10 cellular contexts compared by ENCODE assay signal in genomic region chr7:104982308-104982755, GRCh38. TPM values are rescaled to one million over a fixed set of nuclear protein-coding genes. Genes with fewer than 3 reads are reported as not detected.
DNase-seq lines count a peak whose midpoint lies in the region; ATAC-seq and TF ChIP-seq lines count a peak whose summit lies in the region.
"Had no signal": no experiment of that assay in that cellular context is flagged by ENCODE, and none has a peak within 500 bp of the region (broad histone marks: within the 10 kb centered on the region; RNA-seq: fewer than 3 reads in every experiment).

No MANE protein-coding gene starts in this region.

- H3K27ac ChIP-seq in HCT116 (ENCODE audit: low read depth, low read length) (no peak overlapping the region), SK-N-MC (peak overlapping the region; percentile 51), esophagus squamous epithelium (peak overlapping the region; percentile 95 to 99 (median 98)), skeletal muscle tissue (ENCODE audit: low read depth, low read length) (peak overlapping the region; percentile 96)

- H3K4me3 ChIP-seq in HCT116 (replicated peaks in 1 of 2; ENCODE audit: low read depth in 1 of 2, low read length in 2 of 2) (no peak overlapping the region; a peak in 1 of 4 replicates), SK-N-MC (peak overlapping the region; percentile 72), esophagus squamous epithelium (no peak overlapping the region), skeletal muscle tissue (ENCODE audit: low read length in 3 of 3) (peak overlapping the region in 1 of 3 donors; percentile 73)

- no peak for ATAC-seq in HCT116
- ATAC-seq in GM21737 (IDR thresholded peaks at IDR 0.05; ENCODE audit: unreplicated experiment), result no peak
- ATAC-seq in HG03378 (IDR thresholded peaks at IDR 0.05; ENCODE audit: unreplicated experiment), result no peak
- no peak for ATAC-seq in HG03039 (IDR thresholded peaks at IDR 0.05; ENCODE audit: unreplicated experiment)

- peak overlapping the region; percentile 94; the same call in 1 of the 2 replicates for H3K9ac ChIP-seq in HCT116 (ENCODE audit: low read length)
- peak overlapping the region; percentile 1 for H3K9ac ChIP-seq in SK-N-MC (ENCODE audit: insufficient read length)
- H3K9ac ChIP-seq in skeletal muscle tissue (ENCODE audit: low read depth in 1 of 3, low read length in 3 of 3), result peak overlapping the region in 2 of 3 donors; percentile 94 to 95

- DNase-seq in HCT116 (ENCODE audit: low read depth, low spot score) (no peak), SK-N-MC (ENCODE audit: low read depth, low spot score) (no peak), esophagus squamous epithelium (lab: John Stamatoyannopoulos, UW) (no peak), activated gamma-delta T cell (lab: John Stamatoyannopoulos, UW) (no peak)
- DNase-seq: NCI-H2107; stimulated activated CD4-positive, alpha-beta T cell treated with anti-CD3 and anti-CD28 coated beads, Interleukin-12 subunit alpha, Interleukin-12 subunit beta, amount 100 ng/mL, for 4 hours had no signal

- peak overlapping the region; percentile 88 for H3K4me2 ChIP-seq in HCT116 (ENCODE audit: low read length)

- 30 to 35% methylated on average over 3 of the region's 3 CpGs for WGBS in esophagus squamous epithelium, 2 donors

- no TSS peak for BruUV-seq in HCT116 (replicated peaks; lab: Mats Ljungman, UMichigan)

- no peak overlapping the region for H2AFZ ChIP-seq in HCT116 (ENCODE audit: low read depth, low read length, poor library complexity, severe bottlenecking)

- TF ChIP-seq POLR2A in HCT116 (IDR thresholded peaks at IDR 0.05; ENCODE audit: borderline replicate concordance, extremely low read depth, insufficient read depth, insufficient read length) (no peak), esophagus squamous epithelium (IDR thresholded peaks at IDR 0.05) (no peak)

- no peak for TF ChIP-seq RAD21 in HCT116 (IDR thresholded peaks at IDR 0.05; ENCODE audit: low read depth)

- RAD21 ChIA-PET in HCT116 (lab: Charles Lee; ENCODE audit: low non-redundant PET in 1 of 2, low total read pairs in 2 of 2, uncharacterized antibody in 2 of 2, unreplicated experiment in 2 of 2), result interaction anchor here in 1 of 2 experiments (1.0 kb wide), 1 partner anchor 447 kb away, joined by 3 read pairs; no protein-coding TSS in a partner anchor

- POLR2A ChIA-PET in HCT116 (lab: Charles Lee), result interaction anchor here (1.7 kb wide), 1 partner anchor 31 kb away, joined by 7 read pairs; no protein-coding TSS in a partner anchor

- intact Hi-C loops in HCT116 (cut with micrococcal nuclease) (loop anchor here (5.0 to 10.0 kb wide), 3 partner anchors 355 to 602 kb away; partner anchors contain the start of gene EFCAB10), esophagus squamous epithelium (cut with DNase I) (loop anchor here (10.0 kb wide), 1 partner anchor 542 kb away; the partner anchor contains the start of gene PUS7)

- H4K20me1 ChIP-seq in HCT116 (ENCODE audit: insufficient read depth), result no peaks in the 10 kb centered on the region

- TF ChIP-seq CTCF in HCT116 (IDR thresholded peaks at IDR 0.05 in 2 of 3, conservative IDR thresholded peaks at IDR 0.05 in 1 of 3; ENCODE audit: borderline replicate concordance in 1 of 3, insufficient read depth in 1 of 3, low read depth in 2 of 3, low read length in 2 of 3) (no peak), esophagus squamous epithelium (IDR thresholded peaks at IDR 0.05) (no peak)

- H3K9me3 ChIP-seq in HCT116 (ENCODE audit: control insufficient read depth in 1 of 2, insufficient read depth in 1 of 2, low read depth in 1 of 2, low read length in 2 of 2), result no peaks in the 10 kb centered on the region
- H3K9me3 ChIP-seq in SK-N-MC (ENCODE audit: low read depth, low read length), result no peaks in the 10 kb centered on the region
- no peaks in the 10 kb centered on the region for H3K9me3 ChIP-seq in esophagus squamous epithelium
- H3K9me3 ChIP-seq in skeletal muscle tissue (ENCODE audit: control insufficient read depth in 3 of 3, low read length in 3 of 3), result no peaks in the 10 kb centered on the region

- CTCF ChIA-PET in HCT116 (lab: Charles Lee), result interaction anchor here (1.3 to 1.9 kb wide), 4 partner anchors 33 to 358 kb away, joined by 3 to 7 read pairs (median 6); no protein-coding TSS in a partner anchor

- H3K27me3 ChIP-seq in HCT116 (ENCODE audit: insufficient read depth, low read length) (no peaks in the 10 kb centered on the region), esophagus squamous epithelium (no peaks in the 10 kb centered on the region), skeletal muscle tissue (ENCODE audit: control insufficient read depth in 3 of 3, insufficient read depth in 3 of 3, low read length in 3 of 3) (no peaks in the 10 kb centered on the region)

- H3K4me1 ChIP-seq in HCT116 (ENCODE audit: control insufficient read depth in 1 of 2, insufficient read depth in 2 of 2, low read length in 2 of 2), result peaks cover 34 to 42% of the 10 kb centered on the region in 2 experiments
- H3K4me1 ChIP-seq in esophagus squamous epithelium, result peaks cover 34 to 67% (median 61%) of the 10 kb centered on the region in 3 donors
- peaks cover 52 to 77% (median 70%) of the 10 kb centered on the region in 3 donors for H3K4me1 ChIP-seq in skeletal muscle tissue (ENCODE audit: control insufficient read depth in 3 of 3, insufficient read depth in 3 of 3, low read length in 3 of 3)

- H3K36me3 ChIP-seq in HCT116 (ENCODE audit: control insufficient read depth in 1 of 2, insufficient read depth in 2 of 2, low read length in 2 of 2) (no peaks in the 10 kb centered on the region), SK-N-MC (ENCODE audit: insufficient read depth, low read length) (peaks cover 9% of the 10 kb centered on the region; the same call in 1 of the 2 replicates), esophagus squamous epithelium (peaks cover 0 to 5% (median 0%) of the 10 kb centered on the region in 3 donors), skeletal muscle tissue (ENCODE audit: control insufficient read depth in 3 of 3, insufficient read depth in 3 of 3, low read length in 3 of 3) (no peaks in the 10 kb centered on the region)

- H3K9me2 ChIP-seq in HCT116 (ENCODE audit: insufficient read depth), result no peaks in the 10 kb centered on the region

- H3K79me2 ChIP-seq in HCT116 (ENCODE audit: insufficient read depth, low read length), result peaks cover 48% of the 10 kb centered on the region

TF ChIP-seq in HCT116, 20 proteins besides CTCF, POLR2A, EP300 and RAD21:
- TF ChIP-seq REST (IDR thresholded peaks at IDR 0.05; ENCODE audit: low read depth) (no peak), YY1 (IDR thresholded peaks at IDR 0.05; ENCODE audit: extremely low read depth, insufficient replicate concordance, low read depth, low read length) (no peak), ELF1 (IDR thresholded peaks at IDR 0.05; ENCODE audit: borderline replicate concordance, low read depth) (no peak), JUND (IDR thresholded peaks at IDR 0.05) (0 out of 2 replicates have a peak, but pooled peaks have one; percentile 17), SIN3A (IDR thresholded peaks at IDR 0.05; ENCODE audit: low read depth) (no peak), MAX (IDR thresholded peaks at IDR 0.05) (no peak), ATF3 (IDR thresholded peaks at IDR 0.05) (no peak), SRF (IDR thresholded peaks at IDR 0.05; ENCODE audit: low read depth) (no peak)

RNA-seq across cellular contexts. Expression of gene KMT2E, which starts 31.7 kb away (rescaled TPM):
- total RNA-seq in HCT116 (2021; ENCODE audit: unreplicated experiment) (39.8 TPM), esophagus squamous epithelium (10 to 100 TPM; 37.2 to 80.5 (median 54.4) TPM), skeletal muscle tissue (59.0 TPM)
- 26.8 and 32.2 TPM in 2 replicates for polyA plus RNA-seq in HCT116 (2012)

Comparison
In these comparisons a context has a peak if more than half of its experiments do, and no peak if none do; other contexts are left out.
1. H3K9ac ChIP-seq: peak in every context shown above with its lines; median percentile 94 in skeletal muscle tissue; 94 in HCT116; 1 in SK-N-MC.